In genomic region chr2:109987458-109988345, GRCh38 we compare ENCODE assay signal across 8 cellular contexts.
A peak's percentile ranks its signal among the peaks of the same experiment; 100 is the strongest.
DNase-seq lines count a peak whose midpoint lies in the region; ATAC-seq and TF ChIP-seq lines count a peak whose summit lies in the region.
"Not testable (repeated sequence)": the region's sequence is repeated elsewhere in the genome, so short reads cannot be mapped to it uniquely, and the experiment has no call there.

No MANE protein-coding gene starts in this region.

- not testable (repeated sequence) for H3K4me3 ChIP-seq in CD8-positive, alpha-beta T cell (ENCODE audit: low read depth, low read length); RWPE2 (ENCODE audit: severe bottlenecking); mucosa of descending colon

- not testable (repeated sequence) for H3K27me3 ChIP-seq in CD8-positive, alpha-beta T cell (ENCODE audit: insufficient read depth, low read length); RWPE2 (ENCODE audit: insufficient read depth, poor library complexity, severe bottlenecking)

- intact Hi-C loops in CD8-positive, alpha-beta T cell (cut with DNase I, micrococcal nuclease); Right ventricle myocardium superior (cut with DNase I); mucosa of descending colon (cut with DNase I, micrococcal nuclease): not testable (repeated sequence)

- not testable (repeated sequence) for H3K9me3 Mint-ChIP-seq in CD8-positive, alpha-beta T cell; activated naive CD4-positive, alpha-beta T cell treated with anti-CD3 and anti-CD28 coated beads, Interleukin-2, amount 50 U/mL, for 72 hours

- H3K9me3 ChIP-seq in CD8-positive, alpha-beta T cell (ENCODE audit: low read length); RWPE2 (ENCODE audit: severe bottlenecking); mucosa of descending colon: not testable (repeated sequence)

- H3K4me3 Mint-ChIP-seq in CD8-positive, alpha-beta T cell = not testable (repeated sequence)

- not testable (repeated sequence) for H3K27me3 Mint-ChIP-seq in CD8-positive, alpha-beta T cell (ENCODE audit: low read depth)

- CTCF ChIA-PET in CD8-positive, alpha-beta T cell (lab: Charles Lee) = not testable (repeated sequence)

- POLR2A ChIA-PET in CD8-positive, alpha-beta T cell (lab: Charles Lee) = not testable (repeated sequence)

- H3K27ac ChIP-seq in CD8-positive, alpha-beta T cell (ENCODE audit: low read depth, low read length); RWPE2 (ENCODE audit: poor library complexity, severe bottlenecking): not testable (repeated sequence)

- H3K4me1 Mint-ChIP-seq in CD8-positive, alpha-beta T cell (ENCODE audit: low read depth) = not testable (repeated sequence)

- not testable (repeated sequence) for H3K36me3 ChIP-seq in CD8-positive, alpha-beta T cell (ENCODE audit: insufficient read depth, low read length); RWPE2 (ENCODE audit: low read depth); mucosa of descending colon (ENCODE audit: low read depth)

- peak; percentile 92 for ATAC-seq in CD8-positive, alpha-beta T cell
- ATAC-seq in GM21515 (IDR thresholded peaks at IDR 0.05; ENCODE audit: unreplicated experiment) (peak; percentile 66), HG03045 (IDR thresholded peaks at IDR 0.05; ENCODE audit: unreplicated experiment) (peak; percentile 53), RWPE2 (ENCODE audit: low read depth) (peak; percentile 68), Right ventricle myocardium superior (ENCODE audit: poor library complexity) (peak; percentile 90), mucosa of descending colon (peak; percentile 80)
- ATAC-seq in activated naive CD4-positive, alpha-beta T cell treated with anti-CD3 and anti-CD28 coated beads, Interleukin-2, amount 50 U/mL, for 72 hours = peak; percentile 83 to 89
- ATAC-seq in stimulated activated naive CD8-positive, alpha-beta T cell treated with anti-CD3 and anti-CD28 coated beads, Interleukin-15, Interleukin-2, amounts not matched to agents 100 U/mL and 50 U/mL, for 24 hours = peak; percentile 84

- not testable (repeated sequence) for H3K36me3 Mint-ChIP-seq in CD8-positive, alpha-beta T cell; activated naive CD4-positive, alpha-beta T cell treated with anti-CD3 and anti-CD28 coated beads, Interleukin-2, amount 50 U/mL, for 72 hours

- not testable (repeated sequence) for H3K27ac Mint-ChIP-seq in CD8-positive, alpha-beta T cell; activated naive CD4-positive, alpha-beta T cell treated with anti-CD3 and anti-CD28 coated beads, Interleukin-2, amount 50 U/mL, for 72 hours

- DNase-seq in CD8-positive, alpha-beta T cell; RWPE2 (ENCODE audit: low spot score); activated naive CD4-positive, alpha-beta T cell treated with anti-CD3 and anti-CD28 coated beads, Interleukin-2, amount 50 U/mL, for 72 hours (ENCODE audit: low spot score in 2 of 2); Right ventricle myocardium superior; mucosa of descending colon; stimulated activated naive CD8-positive, alpha-beta T cell treated with anti-CD3 and anti-CD28 coated beads, Interleukin-15, Interleukin-2, amounts not matched to agents 100 U/mL and 50 U/mL, for 24 hours: not testable (repeated sequence)

- TF ChIP-seq CTCF in CD8-positive, alpha-beta T cell (IDR thresholded peaks at IDR 0.05); RWPE2 (IDR thresholded peaks at IDR 0.05; ENCODE audit: poor library complexity, severe bottlenecking); mucosa of descending colon (IDR thresholded peaks at IDR 0.05): not testable (repeated sequence)

- H3K4me1 ChIP-seq in CD8-positive, alpha-beta T cell (ENCODE audit: insufficient read depth, low read length); RWPE2 (ENCODE audit: insufficient read depth, poor library complexity, severe bottlenecking); mucosa of descending colon (ENCODE audit: low read depth): not testable (repeated sequence)
